1 cellular context compared by ENCODE assay signal in the genomic region with DNA sequence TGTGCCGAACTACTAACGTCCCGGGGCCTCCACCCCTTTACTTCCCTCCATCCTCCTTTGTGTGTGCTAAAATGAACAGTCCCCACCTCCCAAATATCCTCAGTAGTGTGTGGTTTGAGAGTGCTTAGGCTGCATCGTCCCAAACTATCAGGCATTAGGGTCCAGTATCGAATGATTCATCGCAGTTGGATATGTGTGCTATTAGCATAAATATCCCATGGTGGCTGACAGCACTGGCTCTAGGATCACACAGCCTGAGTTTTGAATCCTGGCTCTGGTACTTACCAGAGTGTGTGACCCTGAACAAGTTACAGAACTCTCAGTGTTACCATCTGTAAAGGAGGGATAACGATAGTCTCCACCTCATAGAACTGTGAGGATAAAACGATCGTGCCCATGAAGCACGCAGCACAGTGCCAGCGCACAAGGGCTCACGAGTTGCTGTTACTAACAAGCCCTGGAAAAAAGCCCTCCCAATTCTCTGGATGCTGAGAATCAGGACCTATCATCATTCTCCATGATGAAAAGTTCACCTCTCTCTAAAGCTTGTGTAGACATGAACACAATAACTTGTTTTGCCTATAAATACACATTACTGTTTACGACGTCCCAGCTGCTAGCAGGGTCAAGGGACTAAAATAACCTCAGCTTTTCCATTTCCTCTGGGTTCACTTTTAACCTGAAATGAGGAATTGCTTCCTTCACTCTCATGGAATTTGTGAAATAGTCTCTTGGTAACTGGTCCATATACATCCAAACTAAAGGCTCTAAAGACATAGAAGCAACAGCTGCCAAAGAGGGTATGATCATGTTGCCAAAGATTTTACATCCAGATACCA.
TF ChIP-seq lines count a peak whose summit lies in the region.

No MANE protein-coding gene starts in this region.

TF ChIP-seq in HepG2, 621 proteins besides CTCF, POLR2A, EP300 and RAD21:
- TF ChIP-seq PBX2 (CRISPR knock-in tag; IDR thresholded peaks at IDR 0.05) (no peak), PRPF4 (IDR thresholded peaks at IDR 0.05; ENCODE audit: low read depth, low read length, poor library complexity, severe bottlenecking) (no peak), SYNCRIP (IDR thresholded peaks at IDR 0.05; ENCODE audit: insufficient read depth, low read depth, low read length) (no peak), ZNF792 (CRISPR knock-in tag; IDR thresholded peaks at IDR 0.05) (no peak), ZNF841 (CRISPR knock-in tag; IDR thresholded peaks at IDR 0.05; ENCODE audit: borderline replicate concordance) (no peak), ZNF12 (CRISPR knock-in tag; IDR thresholded peaks at IDR 0.05) (no peak), TFE3 (CRISPR knock-in tag; IDR thresholded peaks at IDR 0.05) (no peak), DPF2 (CRISPR knock-in tag; IDR thresholded peaks at IDR 0.05; ENCODE audit: borderline replicate concordance, low read depth) (no peak), ZNF326 (CRISPR knock-in tag; IDR thresholded peaks at IDR 0.05; ENCODE audit: borderline replicate concordance) (no peak)
- TF ChIP-seq, protein P1, sequence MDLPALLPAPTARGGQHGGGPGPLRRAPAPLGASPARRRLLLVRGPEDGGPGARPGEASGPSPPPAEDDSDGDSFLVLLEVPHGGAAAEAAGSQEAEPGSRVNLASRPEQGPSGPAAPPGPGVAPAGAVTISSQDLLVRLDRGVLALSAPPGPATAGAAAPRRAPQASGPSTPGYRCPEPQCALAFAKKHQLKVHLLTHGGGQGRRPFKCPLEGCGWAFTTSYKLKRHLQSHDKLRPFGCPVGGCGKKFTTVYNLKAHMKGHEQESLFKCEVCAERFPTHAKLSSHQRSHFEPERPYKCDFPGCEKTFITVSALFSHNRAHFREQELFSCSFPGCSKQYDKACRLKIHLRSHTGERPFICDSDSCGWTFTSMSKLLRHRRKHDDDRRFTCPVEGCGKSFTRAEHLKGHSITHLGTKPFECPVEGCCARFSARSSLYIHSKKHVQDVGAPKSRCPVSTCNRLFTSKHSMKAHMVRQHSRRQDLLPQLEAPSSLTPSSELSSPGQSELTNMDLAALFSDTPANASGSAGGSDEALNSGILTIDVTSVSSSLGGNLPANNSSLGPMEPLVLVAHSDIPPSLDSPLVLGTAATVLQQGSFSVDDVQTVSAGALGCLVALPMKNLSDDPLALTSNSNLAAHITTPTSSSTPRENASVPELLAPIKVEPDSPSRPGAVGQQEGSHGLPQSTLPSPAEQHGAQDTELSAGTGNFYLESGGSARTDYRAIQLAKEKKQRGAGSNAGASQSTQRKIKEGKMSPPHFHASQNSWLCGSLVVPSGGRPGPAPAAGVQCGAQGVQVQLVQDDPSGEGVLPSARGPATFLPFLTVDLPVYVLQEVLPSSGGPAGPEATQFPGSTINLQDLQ (CRISPR knock-in tag; IDR thresholded peaks at IDR 0.05): no peak
